ENCODE assay signal across 8 cellular contexts in genomic region chr1:91402023-91402422, GRCh38. TPM values are rescaled to one million over a fixed set of nuclear protein-coding genes. Genes with fewer than 3 reads are reported as not detected.
DNase-seq lines count a peak whose midpoint lies in the region; ATAC-seq, FAIRE-seq and TF ChIP-seq lines count a peak whose summit lies in the region.

No MANE protein-coding gene starts in this region.

- WGBS in testis, 2 donors, result 32 to 33% methylated on average over 3 of the region's 3 CpGs

- ATAC-seq in HG03097 (IDR thresholded peaks at IDR 0.05; ENCODE audit: low FRiP score, unreplicated experiment) (no peak), GM19397 (IDR thresholded peaks at IDR 0.05; ENCODE audit: unreplicated experiment) (no peak)

- H3K27ac ChIP-seq in testis, result no peak overlapping the region

- H3K36me3 ChIP-seq in testis (ENCODE audit: low read depth, missing control alignments), result no peaks in the 10 kb centered on the region

- H3K4me1 ChIP-seq in testis, result no peaks in the 10 kb centered on the region

- intact Hi-C loops in testis (cut with DNase I; ENCODE audit: low total_unique reads), result no loop called here

- peak; percentile 94 for FAIRE-seq in A204.1 (lab: Jason Lieb, UNC)

- no peaks in the 10 kb centered on the region for H3K27me3 ChIP-seq in testis

- no peaks in the 10 kb centered on the region for H3K9me3 ChIP-seq in testis

- TF ChIP-seq POLR2A in erythroblast (IDR thresholded peaks at IDR 0.05; ENCODE audit: low read length), result no peak
- no peak for TF ChIP-seq POLR2A in testis (IDR thresholded peaks at IDR 0.05)

- TF ChIP-seq CTCF in GM12873 (IDR thresholded peaks at IDR 0.05; ENCODE audit: insufficient read depth, low read depth, low read length, missing control alignments) (peak; percentile 33), testis (IDR thresholded peaks at IDR 0.05) (peak; percentile 28 to 40 (median 37))

- DNase-seq in NCI-H526 treated with DMSO at 0.1 percent for 48 hours (lab: John Stamatoyannopoulos, UW) (peak; percentile 37), erythroblast (lab: John Stamatoyannopoulos, UW) (peak; percentile 3 to 18), testis (no peak), COLO668 (lab: John Stamatoyannopoulos, UW; ENCODE audit: unreplicated experiment) (no peak)

- H3K4me3 ChIP-seq in testis, result no peak overlapping the region

RNA-seq across cellular contexts. Expression of gene HFM1, which starts 2.6 kb away (rescaled TPM):
- total RNA-seq in testis, result 10 to 100 TPM; 20.5 to 27.1 TPM
- polyA plus RNA-seq in testis (ENCODE audit: insufficient read depth, low read depth, low replicate concordance), result 12.6 TPM

Comparison
In these comparisons a context has a peak if more than half of its experiments do, and no peak if none do; other contexts are left out.
1. DNase-seq: peak in NCI-H526 treated with DMSO at 0.1 percent for 48 hours (single experiment) and erythroblast (2 of 2); none in testis (single experiment) and COLO668 (single experiment).